Comparison of ENCODE assay signal across 1 cellular context in genomic region chr15:96421211-96421610, GRCh38.
TF ChIP-seq lines count a peak whose summit lies in the region.

No MANE protein-coding gene starts in this region.

TF ChIP-seq in GM12878, 131 proteins besides CTCF, POLR2A, EP300 and RAD21 (continued from another document):
- TF ChIP-seq ZBTB40 (IDR thresholded peaks at IDR 0.05; ENCODE audit: borderline replicate concordance): no peak
- TF ChIP-seq TCF7 (IDR thresholded peaks at IDR 0.05; ENCODE audit: borderline replicate concordance): no peak
- no peak for TF ChIP-seq E2F8 (IDR thresholded peaks at IDR 0.05; ENCODE audit: low read depth, partially characterized antibody)
- no peak for TF ChIP-seq ZBTB33 (IDR thresholded peaks at IDR 0.05)
- TF ChIP-seq HCFC1 (IDR thresholded peaks at IDR 0.05; ENCODE audit: low read length): no peak
- TF ChIP-seq DPF2 (IDR thresholded peaks at IDR 0.05): no peak
- no peak for TF ChIP-seq BCLAF1 (IDR thresholded peaks at IDR 0.05)
- no peak for TF ChIP-seq PAX8 (IDR thresholded peaks at IDR 0.05)
- no peak for TF ChIP-seq ZNF24 (IDR thresholded peaks at IDR 0.05)
- TF ChIP-seq MYB (IDR thresholded peaks at IDR 0.05; ENCODE audit: borderline replicate concordance, low read depth, low read length): no peak
- TF ChIP-seq FOS (IDR thresholded peaks at IDR 0.05; ENCODE audit: borderline replicate concordance, extremely low read depth, insufficient read length): no peak
- no peak for TF ChIP-seq CBX5 (IDR thresholded peaks at IDR 0.05; ENCODE audit: low read depth)
- TF ChIP-seq ZNF217 (IDR thresholded peaks at IDR 0.05): no peak
